Comparison of ENCODE assay signal across 23 cellular contexts in the genomic region with DNA sequence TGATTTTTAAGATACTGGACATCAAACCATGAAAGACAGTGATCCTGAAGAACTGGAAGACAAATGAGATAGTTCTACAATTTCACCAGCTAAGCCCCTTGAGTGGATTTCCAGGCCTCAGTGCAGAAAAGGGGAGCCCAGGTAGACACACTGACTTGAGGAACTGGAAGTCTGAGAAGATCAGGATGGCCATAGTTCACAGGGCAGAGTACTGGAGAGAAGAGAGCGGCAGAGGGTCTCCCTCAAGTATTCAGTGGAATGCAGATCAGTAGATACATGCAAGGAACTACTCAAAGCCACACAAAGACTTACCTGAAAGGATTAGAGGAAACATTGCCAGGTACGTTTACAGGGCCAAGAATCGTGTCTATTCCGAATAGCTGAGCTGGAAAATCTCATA.
A peak's percentile ranks its signal among the peaks of the same experiment; 100 is the strongest.
DNase-seq lines count a peak whose midpoint lies in the region; ATAC-seq, FAIRE-seq and TF ChIP-seq lines count a peak whose summit lies in the region.
"Had no signal": no experiment of that assay in that cellular context is flagged by ENCODE, and none has a peak within 500 bp of the region (broad histone marks: within the 10 kb centered on the region; RNA-seq: fewer than 3 reads in every experiment).

No MANE protein-coding gene starts in this region.

- TF ChIP-seq RAD21 in H1 (IDR thresholded peaks at IDR 0.05 in 1 of 2, conservative IDR thresholded peaks at IDR 0.05 in 1 of 2; ENCODE audit: low read depth in 2 of 2, low read length in 2 of 2) = no peak

- H3K27ac ChIP-seq in GM23338 (ENCODE audit: low read depth) (0 out of 2 replicates have a peak overlapping the region, but pooled peaks have one; percentile 48), H1 (ENCODE audit: low read depth, low read length) (no peak overlapping the region), esophagus muscularis mucosa (replicated peaks in 1 of 4) (no peak overlapping the region), small intestine (ENCODE audit: low read depth in 1 of 2, low read length in 1 of 2) (no peak overlapping the region)
- H3K27ac ChIP-seq: BLaER1 treated with 17β-estradiol and CSF1 and Interleukin-3, amounts not matched to agents 10 nM and 100 nM; C4-2B had no signal

- H3K27me3 ChIP-seq in GM23338 (ENCODE audit: insufficient read depth) = no peaks in the 10 kb centered on the region
- no peaks in the 10 kb centered on the region for H3K27me3 ChIP-seq in H1 (replicated peaks in 1 of 4; ENCODE audit: control insufficient read depth in 3 of 4, extremely low read depth in 1 of 4, insufficient read depth in 3 of 4, low read length in 3 of 4)
- H3K27me3 ChIP-seq in esophagus muscularis mucosa = peaks cover 0 to 16% (median 0%) of the 10 kb centered on the region in 4 donors
- H3K27me3 ChIP-seq in small intestine (ENCODE audit: control insufficient read depth in 2 of 2, insufficient read depth in 2 of 2, low read length in 2 of 2) = peaks cover 0 to 3% of the 10 kb centered on the region in 2 donors
- H3K27me3 ChIP-seq: BLaER1 treated with 17β-estradiol and CSF1 and Interleukin-3, amounts not matched to agents 10 nM and 100 nM had no signal

- H3K9me2 ChIP-seq in GM23338 (ENCODE audit: insufficient read depth) = peaks cover 8% of the 10 kb centered on the region

- peak overlapping the region; percentile 7 for H2BK120ac ChIP-seq in H1 (replicated peaks; ENCODE audit: low read depth, low read length)

- intact Hi-C loops in esophagus muscularis mucosa (cut with DNase I) = no loop called here

- peaks cover 7% of the 10 kb centered on the region; the same call in 1 of the 2 replicates for H3K36me3 ChIP-seq in GM23338 (ENCODE audit: insufficient read depth)
- no peaks in the 10 kb centered on the region for H3K36me3 ChIP-seq in H1 (ENCODE audit: control insufficient read depth in 2 of 4, insufficient read depth in 4 of 4, low read length in 3 of 4)
- no peaks in the 10 kb centered on the region for H3K36me3 ChIP-seq in esophagus muscularis mucosa
- no peaks in the 10 kb centered on the region for H3K36me3 ChIP-seq in small intestine (ENCODE audit: control insufficient read depth in 2 of 2, insufficient read depth in 2 of 2, low read length in 2 of 2)
- H3K36me3 ChIP-seq: BLaER1 treated with 17β-estradiol and CSF1 and Interleukin-3, amounts not matched to agents 10 nM and 100 nM had no signal

- H3K23ac ChIP-seq in H1 (ENCODE audit: insufficient read length) = no peak overlapping the region

- H3K4me3 Mint-ChIP-seq in GM23338 = no peak overlapping the region; the same call in 2 of the 3 replicates
- no peak overlapping the region for H3K4me3 Mint-ChIP-seq in WTC11
- H3K4me3 Mint-ChIP-seq: B cell; CD4-positive, alpha-beta T cell; CD8-positive, alpha-beta T cell had no signal

- no peak for DNase-seq in GM23338 (ENCODE audit: low spot score)
- no peak for DNase-seq in WTC11 (ENCODE audit: low spot score)
- peak in 1 of 2 experiments; percentile 40 for DNase-seq in H1 (ENCODE audit: low read depth in 1 of 2, low spot score in 2 of 2)
- DNase-seq in esophagus muscularis mucosa (ENCODE audit: extremely low spot score) = peak; percentile 80
- no peak for DNase-seq in NK-92 (lab: John Stamatoyannopoulos, UW; ENCODE audit: unreplicated experiment)
- no peak for DNase-seq in AML-193 (lab: John Stamatoyannopoulos, UW)
- DNase-seq in amygdala (lab: John Stamatoyannopoulos, UW) = no peak
- DNase-seq in small intestine = no peak
- DNase-seq: 8988T; ACHN; Caco-2; Calu3; CD4-positive, alpha-beta T cell; CD8-positive, alpha-beta T cell; DMS79 treated with DMSO at 0.1 percent for 48 hours; GF-D8 had no signal

- H4K91ac ChIP-seq in H1 (replicated peaks; ENCODE audit: insufficient read length, low read length) = no peak overlapping the region

- no peak overlapping the region for H4K5ac ChIP-seq in H1 (ENCODE audit: insufficient read length, low read depth, low read length)

- peak overlapping the region; percentile 10 for H3K4me2 ChIP-seq in GM23338
- peak overlapping the region in 1 of 2 experiments; percentile 5; a peak in 1 of 4 replicates for H3K4me2 ChIP-seq in H1 (ENCODE audit: insufficient read depth in 1 of 2, low read depth in 2 of 2, low read length in 2 of 2)
- H3K4me2 ChIP-seq: BLaER1 treated with 17β-estradiol and CSF1 and Interleukin-3, amounts not matched to agents 10 nM and 100 nM had no signal

- H3K4ac ChIP-seq in H1 (replicated peaks; ENCODE audit: insufficient read length, low read depth, low read length) = no peak overlapping the region

- no peak overlapping the region for H3K56ac ChIP-seq in H1 (replicated peaks; ENCODE audit: insufficient read length, low read depth, low read length)

- H3K79me2 ChIP-seq in GM23338 (replicated peaks; ENCODE audit: insufficient read depth) (no peaks in the 10 kb centered on the region), H1 (ENCODE audit: control insufficient read depth in 1 of 2, insufficient read depth in 2 of 2, low read length in 2 of 2) (no peaks in the 10 kb centered on the region)

- no peaks in the 10 kb centered on the region for H3K79me1 ChIP-seq in H1 (ENCODE audit: low read depth, low read length)

- H2BK5ac ChIP-seq in H1 (ENCODE audit: low read depth, low read length) = no peak overlapping the region

- POLR2A ChIA-PET in WTC11 (lab: Charles Lee) (no interaction called here), H1 (lab: Charles Lee; ENCODE audit: partially characterized antibody) (no interaction called here)

- H4K20me1 ChIP-seq in GM23338 (replicated peaks; ENCODE audit: insufficient read depth) (no peaks in the 10 kb centered on the region), H1 (replicated peaks in 1 of 2; ENCODE audit: control insufficient read depth in 1 of 2, insufficient read depth in 2 of 2, low read length in 2 of 2) (no peaks in the 10 kb centered on the region)
- H4K20me1 ChIP-seq: BLaER1 treated with 17β-estradiol and CSF1 and Interleukin-3, amounts not matched to agents 10 nM and 100 nM had no signal

- H3K4me3 ChIP-seq in GM23338 (no peak overlapping the region), H1 (ENCODE audit: extremely low read depth in 1 of 4, insufficient read depth in 2 of 4, low read depth in 3 of 4, low read length in 4 of 4) (no peak overlapping the region), esophagus muscularis mucosa (no peak overlapping the region), small intestine (ENCODE audit: low read depth in 1 of 2, low read length in 2 of 2) (no peak overlapping the region)
- H3K4me3 ChIP-seq: BLaER1 treated with 17β-estradiol and CSF1 and Interleukin-3, amounts not matched to agents 10 nM and 100 nM had no signal

- no peaks in the 10 kb centered on the region for H3F3A ChIP-seq in GM23338 (replicated peaks; ENCODE audit: low read depth)

- H3K4me1 Mint-ChIP-seq in GM23338 (peaks cover 56% of the 10 kb centered on the region), WTC11 (peaks cover 65% of the 10 kb centered on the region)
- H3K4me1 Mint-ChIP-seq: B cell had no signal

- H3K27me3 Mint-ChIP-seq in GM23338 (ENCODE audit: insufficient read depth, low read depth, poor library complexity) = no peaks in the 10 kb centered on the region
- no peaks in the 10 kb centered on the region for H3K27me3 Mint-ChIP-seq in WTC11 (ENCODE audit: low read depth)

- no peak overlapping the region for H3K9ac ChIP-seq in H1 (replicated peaks in 1 of 4; ENCODE audit: extremely low read depth in 1 of 4, low read depth in 3 of 4, low read length in 3 of 4)
- H3K9ac ChIP-seq: BLaER1 treated with 17β-estradiol and CSF1 and Interleukin-3, amounts not matched to agents 10 nM and 100 nM had no signal

- TF ChIP-seq POLR2A in H1 (IDR thresholded peaks at IDR 0.05; ENCODE audit: control extremely low read depth in 1 of 2, low read depth in 2 of 2, low read length in 2 of 2) = no peak
- TF ChIP-seq POLR2A in esophagus muscularis mucosa (IDR thresholded peaks at IDR 0.05; ENCODE audit: low read depth) = no peak

- H2AFZ ChIP-seq in GM23338 (no peak overlapping the region), H1 (ENCODE audit: low read length) (0 out of 2 replicates have a peak overlapping the region, but pooled peaks have one; percentile 6)

- H3K36me3 Mint-ChIP-seq in GM23338 (ENCODE audit: low read depth) (no peaks in the 10 kb centered on the region), WTC11 (peaks cover 2% of the 10 kb centered on the region; the same call in 1 of the 2 replicates)
- H3K36me3 Mint-ChIP-seq: CD8-positive, alpha-beta T cell had no signal

- H3K4me1 ChIP-seq in GM23338 (ENCODE audit: insufficient read depth) (peaks cover 49% of the 10 kb centered on the region), H1 (replicated peaks in 1 of 4; ENCODE audit: control insufficient read depth in 3 of 4, insufficient read depth in 4 of 4, low read length in 3 of 4) (peaks cover 3 to 22% (median 16%) of the 10 kb centered on the region in 4 experiments; a peak in 5 of 7 replicates), esophagus muscularis mucosa (no peaks in the 10 kb centered on the region), small intestine (ENCODE audit: control insufficient read depth in 2 of 2, insufficient read depth in 1 of 2, low read depth in 1 of 2, low read length in 1 of 2) (no peaks in the 10 kb centered on the region)
- H3K4me1 ChIP-seq: BLaER1 treated with 17β-estradiol and CSF1 and Interleukin-3, amounts not matched to agents 10 nM and 100 nM; Caco-2 had no signal

- no peak overlapping the region for H4K8ac ChIP-seq in H1 (ENCODE audit: extremely low read depth, insufficient read depth, low read length)

- peak overlapping the region; percentile 13; the same call in 1 of the 2 replicates for H2BK20ac ChIP-seq in H1 (ENCODE audit: low read length)

- no peak for ATAC-seq in GM23338
- no peak for ATAC-seq in WTC11
- ATAC-seq: CD8-positive, alpha-beta T cell had no signal

- H3K9me3 Mint-ChIP-seq in GM23338 = peaks cover 5% of the 10 kb centered on the region; the same call in 2 of the 3 replicates
- peaks cover 18% of the 10 kb centered on the region for H3K9me3 Mint-ChIP-seq in WTC11

- H2AK5ac ChIP-seq in H1 (ENCODE audit: low read depth, low read length) = no peak overlapping the region; the same call in 1 of the 2 replicates

- H2BK15ac ChIP-seq in H1 (ENCODE audit: low read length) = no peak overlapping the region

- CTCF ChIA-PET in WTC11 (lab: Charles Lee) (no interaction called here), H1 (lab: Charles Lee; ENCODE audit: partially characterized antibody) (interaction anchor here (1.0 kb wide), 1 partner anchor 34 kb away, joined by 3 read pairs; no protein-coding TSS in a partner anchor)

- 88% methylated on average over 4 of the region's 4 CpGs; no CpG with 5 or more reads in 1 of the 2 experiments for WGBS in H1 (ENCODE audit: extremely low coverage in 1 of 2, insufficient coverage in 1 of 2, insufficient read length in 1 of 2, insufficient replicate concordance in 2 of 2, low coverage in 1 of 2, low lambda C conversion rate in 2 of 2, missing lambda C conversion rate in 1 of 2), 2 experiments
- 93% methylated on average over 4 of the region's 4 CpGs for WGBS in esophagus muscularis mucosa
- 88 to 93% (median 90%) methylated on average over 4 of the region's 4 CpGs for WGBS in small intestine, 3 donors

- H3K9me3 ChIP-seq in H1 (ENCODE audit: insufficient read depth in 2 of 2, low read depth in 1 of 2, low read length in 1 of 2) (no peaks in the 10 kb centered on the region), esophagus muscularis mucosa (peaks cover 0 to 12% (median 4%) of the 10 kb centered on the region in 4 donors), small intestine (ENCODE audit: control insufficient read depth, low read depth) (no peaks in the 10 kb centered on the region)
- H3K9me3 ChIP-seq: Caco-2 had no signal

- peak overlapping the region; percentile 25; the same call in 1 of the 2 replicates for H3K27ac Mint-ChIP-seq in GM23338
- H3K27ac Mint-ChIP-seq in WTC11 = peak overlapping the region; percentile 10; the same call in 1 of the 2 replicates
- H3K27ac Mint-ChIP-seq: B cell; CD4-positive, alpha-beta T cell; CD8-positive, alpha-beta T cell had no signal

- no peak overlapping the region for H3K14ac ChIP-seq in H1 (ENCODE audit: insufficient read length)

- H2BK12ac ChIP-seq in H1 (ENCODE audit: low read depth, low read length) = peak overlapping the region; percentile 40; the same call in 1 of the 2 replicates

- no peak for TF ChIP-seq EP300 in H1 (IDR thresholded peaks at IDR 0.05; ENCODE audit: borderline replicate concordance in 1 of 2, low read depth in 2 of 2, low read length in 2 of 2)
- TF ChIP-seq EP300 in esophagus muscularis mucosa (IDR thresholded peaks at IDR 0.05) = no peak

- no peaks in the 10 kb centered on the region for H3K23me2 ChIP-seq in H1 (ENCODE audit: low read depth, low read length)

- TF ChIP-seq CTCF in GM23338 (conservative IDR thresholded peaks at IDR 0.05; ENCODE audit: low read depth in 2 of 2) (no peak), WTC11 (IDR thresholded peaks at IDR 0.05) (no peak), H1 (IDR thresholded peaks at IDR 0.05; ENCODE audit: control extremely low read depth in 1 of 3, insufficient read depth in 1 of 3, low read depth in 1 of 3, low read length in 3 of 3) (no peak), esophagus muscularis mucosa (IDR thresholded peaks at IDR 0.05) (no peak)

- H3K18ac ChIP-seq in H1 (ENCODE audit: extremely low read depth, low read length) = no peak overlapping the region

- FAIRE-seq in H1 (lab: Jason Lieb, UNC) = no peak
- no peak for FAIRE-seq in small intestine (lab: Jason Lieb, UNC)
- FAIRE-seq: A204.1, G401.6, GM12892, GM18507 had no signal
